Comparison of ENCODE assay signal across 19 cellular contexts in genomic region chr11:102186836-102187235, GRCh38.
DNase-seq lines count a peak whose midpoint lies in the region; ATAC-seq lines count a peak whose summit lies in the region.
"Had no signal": no experiment of that assay in that cellular context is flagged by ENCODE, and none has a peak within 500 bp of the region (broad histone marks: within the 10 kb centered on the region; RNA-seq: fewer than 3 reads in every experiment).

No MANE protein-coding gene starts in this region.

- H3K4me1 ChIP-seq in adipocyte (ENCODE audit: control insufficient read depth, insufficient read depth, low read length) = peaks cover 65% of the 10 kb centered on the region
- H3K4me1 ChIP-seq in aorta (ENCODE audit: control insufficient read depth in 1 of 2, insufficient read depth in 2 of 2, low read length in 2 of 2) = peaks cover 2 to 10% of the 10 kb centered on the region in 2 donors
- H3K4me1 ChIP-seq: colonic mucosa had no signal

- H3K27ac ChIP-seq in aorta (ENCODE audit: low read depth in 1 of 2, low read length in 2 of 2) = no peak overlapping the region
- H3K27ac ChIP-seq: colonic mucosa had no signal

- DNase-seq in GM03348 (ENCODE audit: low spot score) = peak; percentile 16
- peak; percentile 51 for DNase-seq in adipocyte (ENCODE audit: low read depth)
- peak; percentile 29 for DNase-seq in iPS-NIHi11 (ENCODE audit: low spot score)
- DNase-seq in sciatic nerve (ENCODE audit: low spot score) = no peak
- DNase-seq in aorta = no peak
- no peak for DNase-seq in NCI-H345 (lab: John Stamatoyannopoulos, UW)
- DNase-seq in stimulated activated CD4-positive, alpha-beta T cell treated with anti-CD3 and anti-CD28 coated beads, Interleukin-4, amount 100 ng/mL, for 24 hours = no peak
- DNase-seq: activated CD4-positive, CD25-positive, alpha-beta regulatory T cell treated with anti-CD3 and anti-CD28 coated beads, Interleukin-2, amount 50 U/mL, for 72 hours; colonic mucosa; erythroblast; hypothalamus; NCI-H1694; NCI-H526 treated with DMSO at 0.1 percent for 48 hours; nucleus accumbens; stomach; T-helper 1 cell had no signal

- H3K27me3 ChIP-seq in adipocyte (replicated peaks; ENCODE audit: control insufficient read depth, insufficient read depth, low read length) (no peaks in the 10 kb centered on the region), aorta (ENCODE audit: control insufficient read depth in 1 of 2, insufficient read depth in 2 of 2, low read length in 1 of 2) (no peaks in the 10 kb centered on the region)
- H3K27me3 ChIP-seq: colonic mucosa, stomach had no signal

- H3K9me3 ChIP-seq in adipocyte (ENCODE audit: control insufficient read depth, low read length) (no peaks in the 10 kb centered on the region), aorta (ENCODE audit: control insufficient read depth, low read length) (no peaks in the 10 kb centered on the region)
- H3K9me3 ChIP-seq: colonic mucosa, stomach had no signal

- ATAC-seq in sciatic nerve (peak; percentile 46), GM21526 (IDR thresholded peaks at IDR 0.05; ENCODE audit: low FRiP score, unreplicated experiment) (no peak), aorta (ENCODE audit: low FRiP score) (no peak)
- ATAC-seq: activated naive CD4-positive, alpha-beta T cell treated with anti-CD3 and anti-CD28 coated beads, Interleukin-2, amount 50 U/mL, for 72 hours; Panc1 had no signal

- H3K4me3 ChIP-seq in adipocyte (ENCODE audit: low read length) (peak overlapping the region; percentile 68), aorta (ENCODE audit: low read length in 2 of 2) (no peak overlapping the region)
- H3K4me3 ChIP-seq: colonic mucosa, stomach had no signal

- peak overlapping the region; percentile 80 for H3K9ac ChIP-seq in adipocyte (ENCODE audit: low read length)

- intact Hi-C loops in sciatic nerve (cut with DNase I) = no loop called here
- intact Hi-C loops in aorta (cut with DNase I) = no loop called here

- H3K36me3 ChIP-seq in adipocyte (ENCODE audit: control insufficient read depth, insufficient read depth, low read length, severe bottlenecking) = peaks cover 16% of the 10 kb centered on the region
- H3K36me3 ChIP-seq in aorta (ENCODE audit: control insufficient read depth in 1 of 2, insufficient read depth in 2 of 2, low read length in 1 of 2) = no peaks in the 10 kb centered on the region
- H3K36me3 ChIP-seq: colonic mucosa, stomach had no signal

- WGBS in aorta, 2 donors = 38 to 46% methylated on average over 5 of the region's 5 CpGs

Comparison
In these comparisons a context has a peak if more than half of its experiments do, and no peak if none do; other contexts are left out.
1. DNase-seq: peak in GM03348 (single experiment), adipocyte (single experiment) and iPS-NIHi11 (single experiment); none in sciatic nerve (single experiment), aorta (0 of 2), NCI-H345 (single experiment) and stimulated activated CD4-positive, alpha-beta T cell treated with anti-CD3 and anti-CD28 coated beads, Interleukin-4, amount 100 ng/mL, for 24 hours (single experiment).